11 cellular contexts compared by ENCODE assay signal in the genomic region with DNA sequence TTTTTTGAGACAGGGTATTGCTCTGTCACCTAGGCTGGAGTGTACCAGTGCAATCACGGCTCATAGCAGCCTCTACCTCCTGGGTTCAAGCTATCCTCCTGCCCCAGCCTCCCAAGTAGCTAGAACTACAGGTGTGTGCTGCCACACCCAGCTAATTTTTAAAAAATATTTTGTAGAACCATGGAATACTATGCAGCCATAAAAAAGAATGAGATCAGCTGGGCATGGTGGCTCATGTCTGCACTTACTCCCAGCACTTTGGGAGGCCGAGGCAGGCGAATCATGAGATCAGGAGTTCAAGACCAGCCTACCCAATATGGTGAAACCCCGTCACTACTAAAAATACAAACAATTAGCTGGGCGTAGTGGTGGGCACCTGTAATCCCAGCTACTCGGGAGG. TPM values are rescaled to one million over a fixed set of nuclear protein-coding genes. Genes with fewer than 3 reads are reported as not detected.
DNase-seq lines count a peak whose midpoint lies in the region; ATAC-seq and TF ChIP-seq lines count a peak whose summit lies in the region.
"Had no signal": no experiment of that assay in that cellular context is flagged by ENCODE, and none has a peak within 500 bp of the region (broad histone marks: within the 10 kb centered on the region; RNA-seq: fewer than 3 reads in every experiment).

No MANE protein-coding gene starts in this region.

- no peak for ATAC-seq in Panc1

- H3K4me3 ChIP-seq in Panc1 (ENCODE audit: low read depth in 2 of 2, low read length in 2 of 2) (no peak overlapping the region), tibial artery (no peak overlapping the region), BE2C (ENCODE audit: low read depth, low read length) (no peak overlapping the region)
- H3K4me3 ChIP-seq: BLaER1 treated with 17β-estradiol and CSF1 and Interleukin-3, amounts not matched to agents 10 nM and 100 nM; GM12878; GM23248 had no signal

- DNase-seq in Panc1 (ENCODE audit: low read depth, low spot score) (no peak), posterior vena cava (ENCODE audit: low spot score) (peak; percentile 20), tibial artery (peak in 1 of 2 donors; percentile 20), BE2C (no peak), cerebellar cortex (ENCODE audit: low spot score) (no peak)
- DNase-seq in stimulated activated CD4-positive, alpha-beta T cell treated with anti-CD3 and anti-CD28 coated beads, Interleukin-2, amount 100 ng/mL, for 48 hours: no peak
- DNase-seq: DMS79, HCEC 1CT had no signal

- TF ChIP-seq CTCF in Panc1 (IDR thresholded peaks at IDR 0.05) (no peak), tibial artery (IDR thresholded peaks at IDR 0.05) (no peak), BE2C (IDR thresholded peaks at IDR 0.05; ENCODE audit: low read depth, low read length) (no peak)

- H3K36me3 ChIP-seq in Panc1 (ENCODE audit: control insufficient read depth, insufficient read depth, low read length) (no peaks in the 10 kb centered on the region), tibial artery (no peaks in the 10 kb centered on the region), BE2C (no peaks in the 10 kb centered on the region)
- H3K36me3 ChIP-seq: BLaER1 treated with 17β-estradiol and CSF1 and Interleukin-3, amounts not matched to agents 10 nM and 100 nM had no signal

- in situ Hi-C loops in Panc1 (cut with HindIII; ENCODE audit: low pct_unique_long_range_greater_than_20kb, low sequenced_read_pairs): no loop called here

- H3K27me3 ChIP-seq in Panc1 (ENCODE audit: control insufficient read depth, insufficient read depth, low read length) (no peaks in the 10 kb centered on the region), tibial artery (no peaks in the 10 kb centered on the region), BE2C (no peaks in the 10 kb centered on the region)

- H3K4me1 ChIP-seq in Panc1 (ENCODE audit: control insufficient read depth, insufficient read depth, low read length): peaks cover 17% of the 10 kb centered on the region
- H3K4me1 ChIP-seq in tibial artery: peaks cover 0 to 28% (median 20%) of the 10 kb centered on the region in 4 donors
- 0 out of 2 replicates have a peak, but pooled peaks cover 2% of the 10 kb centered on the region for H3K4me1 ChIP-seq in BE2C

- POLR2A ChIA-PET in Panc1 (lab: Charles Lee): interaction anchor here (0.6 to 1.5 kb wide), 5 partner anchors 24 to 87 kb away, joined by 4 to 17 read pairs (median 9); a partner anchor contains a TSS

- no TSS peak for BruUV-seq in Panc1 (replicated peaks; lab: Mats Ljungman, UMichigan)

- CTCF ChIA-PET in Panc1 (lab: Charles Lee): interaction anchor here (0.6 to 3.8 kb wide), 13 partner anchors 24 to 201 kb away, joined by 3 to 47 read pairs (median 5); a partner anchor contains a TSS

- intact Hi-C loops in Panc1 (cut with micrococcal nuclease; ENCODE audit: unreplicated experiment) (no loop called here), posterior vena cava (cut with DNase I) (no loop called here), tibial artery (cut with DNase I; ENCODE audit: low total_unique reads) (loop anchor here (5.0 kb wide), 1 partner anchor 87 kb away; a partner anchor contains a TSS)

- H3K27ac ChIP-seq in Panc1 (ENCODE audit: low read length) (peak overlapping the region; percentile 93), tibial artery (peak overlapping the region; percentile 50 to 69)
- H3K27ac ChIP-seq: BLaER1 treated with 17β-estradiol and CSF1 and Interleukin-3, amounts not matched to agents 10 nM and 100 nM; GM23248 had no signal

- H3K9me3 ChIP-seq in Panc1 (ENCODE audit: control insufficient read depth, insufficient read depth, low read depth, low read length): no peaks in the 10 kb centered on the region
- no peaks in the 10 kb centered on the region for H3K9me3 ChIP-seq in tibial artery
- H3K9me3 ChIP-seq in BE2C: no peaks in the 10 kb centered on the region

RNA-seq across cellular contexts. Expression of a gene that starts 29.9 kb away (rescaled TPM):
- total RNA-seq in Panc1 (2021; ENCODE audit: unreplicated experiment) (166 TPM), posterior vena cava (10 to 100 TPM; 37.7 to 39.1 TPM)
- 83.3 TPM for polyA plus RNA-seq in Panc1 (2012; ENCODE audit: insufficient read length)
- polyA plus RNA-seq in BE2C (2012; ENCODE audit: insufficient read depth, insufficient read length, low read depth): 30.4 TPM
